ENCODE assay signal across 1 cellular context in genomic region chr19:39506944-39507714, GRCh38.
TF ChIP-seq lines count a peak whose summit lies in the region.

No MANE protein-coding gene starts in this region.

TF ChIP-seq in K562, 482 proteins besides CTCF, POLR2A, EP300 and RAD21 (continued from another document and continues in another):
- peak; percentile 35; the same call in 1 of the 2 replicates for TF ChIP-seq ARID3B (CRISPR knock-in tag; IDR thresholded peaks at IDR 0.05; ENCODE audit: borderline replicate concordance)
- peak; percentile 99 for TF ChIP-seq CXXC5 (CRISPR knock-in tag; IDR thresholded peaks at IDR 0.05)
- TF ChIP-seq IFI16 (CRISPR knock-in tag; IDR thresholded peaks at IDR 0.05) = no peak
- peak; percentile 33; the same call in 1 of the 2 replicates for TF ChIP-seq STAG1 (CRISPR knock-in tag; IDR thresholded peaks at IDR 0.05; ENCODE audit: borderline replicate concordance)
- TF ChIP-seq E2F4 (CRISPR knock-in tag; IDR thresholded peaks at IDR 0.05; ENCODE audit: low read depth) = peak; percentile 35; the same call in 1 of the 2 replicates
- TF ChIP-seq ZNF583 (CRISPR knock-in tag; IDR thresholded peaks at IDR 0.05) = 0 out of 2 replicates have a peak, but pooled peaks have one; percentile 8
- peak; percentile 100 for TF ChIP-seq L3MBTL2 (IDR thresholded peaks at IDR 0.05)
- TF ChIP-seq CBX3 (IDR thresholded peaks at IDR 0.05; ENCODE audit: borderline replicate concordance in 1 of 2, low read length in 2 of 2) = peak in 1 of 2 experiments; percentile 93; a peak in 1 of 3 replicates
- 0 out of 2 replicates have a peak, but pooled peaks have one; percentile 30 for TF ChIP-seq EGR1 (conservative IDR thresholded peaks at IDR 0.05)
- peak; percentile 84; the same call in 1 of the 2 replicates for TF ChIP-seq RB1 (IDR thresholded peaks at IDR 0.05; ENCODE audit: low read depth)
- TF ChIP-seq PHF20 (IDR thresholded peaks at IDR 0.05; ENCODE audit: partially characterized antibody) = no peak
- TF ChIP-seq GTF2F1 (IDR thresholded peaks at IDR 0.05; ENCODE audit: low read depth, low read length) = no peak
- no peak for TF ChIP-seq SIX5 (IDR thresholded peaks at IDR 0.05; ENCODE audit: borderline replicate concordance in 1 of 2, insufficient read depth in 1 of 2, low read depth in 1 of 2, low read length in 2 of 2)
- TF ChIP-seq MGA (IDR thresholded peaks at IDR 0.05) = peak; percentile 95
- peak; percentile 69 for TF ChIP-seq USF1 (CRISPR knock-in tag; IDR thresholded peaks at IDR 0.05)
- peak; percentile 84 for TF ChIP-seq CREB3L1 (IDR thresholded peaks at IDR 0.05; ENCODE audit: borderline replicate concordance, low read depth)
- no peak for TF ChIP-seq ZMIZ1 (IDR thresholded peaks at IDR 0.05; ENCODE audit: low read depth in 2 of 2, low read length in 2 of 2)
- TF ChIP-seq FOXP1 (CRISPR knock-in tag; IDR thresholded peaks at IDR 0.05) = peak; percentile 98
- TF ChIP-seq FOXP4 (CRISPR knock-in tag; IDR thresholded peaks at IDR 0.05; ENCODE audit: borderline replicate concordance) = 0 out of 2 replicates have a peak, but pooled peaks have one; percentile 46
- TF ChIP-seq IRF2 (CRISPR knock-in tag; IDR thresholded peaks at IDR 0.05) = no peak; the same call in 1 of the 2 replicates
- TF ChIP-seq ZNF121 (CRISPR knock-in tag; conservative IDR thresholded peaks at IDR 0.05) = peak; percentile 43
